Comparison of ENCODE assay signal across 20 cellular contexts in genomic region chr1:20715406-20715805, GRCh38.
"Had no signal": no experiment of that assay in that cellular context is flagged by ENCODE, and none has a peak within 500 bp of the region (broad histone marks: within the 10 kb centered on the region; RNA-seq: fewer than 3 reads in every experiment).

No MANE protein-coding gene starts in this region.

- H3K36me3 Mint-ChIP-seq: IgD-negative memory B cell had no signal

- H3K27ac ChIP-seq: SJCRH30 had no signal

- H3K4me3 ChIP-seq: MG63, SJCRH30 had no signal

- H3K36me3 ChIP-seq: MG63, SJCRH30 had no signal

- H3K9me3 ChIP-seq: MG63, SJCRH30 had no signal

- ATAC-seq: SK-N-SH treated with all-trans-retinoic acid at 6 μM for 48 hours had no signal

- H3K9me3 Mint-ChIP-seq: IgD-negative memory B cell had no signal

- H3K27me3 ChIP-seq: MG63, SJCRH30 had no signal

- DNase-seq: KBM-7, MG63, NCI-H1092, NCI-H1105 treated with DMSO at 0.1 percent for 48 hours, NCI-H1417 treated with DMSO at 0.1 percent for 48 hours, NCI-H146, NCI-H1694 treated with DMSO at 0.1 percent for 48 hours, NCI-H1930, NCI-H2081, NCI-H2171, NCI-H226, NCI-H446, NCI-H510A, NCI-H524 treated with DMSO at 0.1 percent for 48 hours, NCI-H69, NCI-H774, SHP77 treated with DMSO at 0.1 percent for 48 hours, SJCRH30 had no signal
